ENCODE assay signal across 8 cellular contexts in the genomic region with DNA sequence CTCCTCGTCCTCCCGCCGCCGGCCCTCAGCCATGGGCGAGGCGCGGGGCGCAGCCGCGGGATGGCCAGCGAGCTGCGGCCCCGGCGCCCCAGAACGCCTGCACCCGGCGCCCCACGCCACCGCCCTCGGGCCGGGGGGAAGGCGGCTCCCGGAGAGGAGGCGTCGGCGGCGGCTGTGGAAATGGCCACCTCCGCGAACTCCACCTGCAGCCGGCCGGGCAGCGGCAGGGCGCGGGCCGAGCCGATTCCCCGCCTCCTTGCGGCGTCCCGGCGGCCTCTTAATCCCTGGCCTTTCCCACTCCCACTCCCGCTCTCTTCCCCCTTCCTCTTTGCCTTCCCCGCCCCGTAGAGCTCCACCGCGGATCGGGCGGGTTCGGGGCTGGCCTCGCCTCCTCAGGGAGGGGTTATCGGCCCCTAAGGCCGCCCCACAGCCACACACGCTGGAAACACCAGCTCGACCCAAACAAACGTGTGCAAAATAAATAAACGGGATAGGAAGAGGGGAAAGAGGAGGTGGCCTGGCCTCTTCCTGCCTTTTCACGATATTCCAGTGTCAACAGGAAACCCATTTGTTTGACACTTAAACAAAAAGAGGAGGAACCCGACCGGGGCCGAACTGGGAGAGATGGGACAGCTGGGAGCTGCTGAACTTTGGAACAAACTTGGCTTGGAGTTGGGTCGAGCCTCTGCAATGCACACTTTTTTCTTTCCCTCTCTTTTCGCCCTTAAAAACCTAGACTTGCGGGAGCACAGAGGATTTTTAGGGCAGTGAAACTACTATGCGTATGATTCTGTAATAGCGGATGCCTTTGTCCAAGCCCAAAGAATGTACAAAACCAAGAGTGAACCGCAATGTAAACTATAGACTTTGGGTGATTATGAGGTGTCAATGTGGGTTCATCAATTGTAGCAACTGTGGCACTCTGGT. TPM values are rescaled to one million over a fixed set of nuclear protein-coding genes. Genes with fewer than 3 reads are reported as not detected.
A peak's percentile ranks its signal among the peaks of the same experiment; 100 is the strongest.
DNase-seq lines count a peak whose midpoint lies in the region; ATAC-seq and TF ChIP-seq lines count a peak whose summit lies in the region.

TSS of gene SH3D19 (minus strand) at position 286 of the 927 bp plus-strand sequence. CDS start at position 33, 253 bp downstream.

- H3K4me3 ChIP-seq in ascending aorta (peak within 1 kb of the TSS; percentile 82 to 85), left ventricle myocardium inferior (peak within 1 kb of the TSS; percentile 77), trophoblast cell (ENCODE audit: low read depth, low read length) (peak within 1 kb of the TSS; percentile 83)

- peak within 1 kb of the TSS; percentile 67 for H4K12ac ChIP-seq in trophoblast cell (ENCODE audit: low read depth, low read length)

- H3K27ac ChIP-seq in ascending aorta (peak within 1 kb of the TSS; percentile 92), left ventricle myocardium inferior (replicated peaks) (peak within 1 kb of the TSS; percentile 94), trophoblast cell (ENCODE audit: low read depth, low read length) (peak within 1 kb of the TSS; percentile 85)

- H3K9me3 ChIP-seq in ascending aorta, result no peaks in the 10 kb centered on the region
- no peaks in the 10 kb centered on the region for H3K9me3 ChIP-seq in left ventricle myocardium inferior (replicated peaks)
- H3K9me3 ChIP-seq in trophoblast cell (ENCODE audit: insufficient read depth, low read depth, low read length), result no peaks in the 10 kb centered on the region

- H3K79me2 ChIP-seq in trophoblast cell (ENCODE audit: control insufficient read depth, insufficient read depth, low read length, poor library complexity), result peaks cover 7% of the 10 kb centered on the region

- H3K79me1 ChIP-seq in trophoblast cell (ENCODE audit: low read length), result peaks cover 12% of the 10 kb centered on the region

- no peak within 1 kb of the TSS for H2AK5ac ChIP-seq in trophoblast cell (ENCODE audit: low read length)

- ATAC-seq in GM19452 (IDR thresholded peaks at IDR 0.05; ENCODE audit: unreplicated experiment) (no peak), HG02981 (IDR thresholded peaks at IDR 0.05; ENCODE audit: unreplicated experiment) (no peak), HG03095 (IDR thresholded peaks at IDR 0.05; ENCODE audit: unreplicated experiment) (no peak)

- TF ChIP-seq CTCF in ascending aorta (IDR thresholded peaks at IDR 0.05) (no peak), left ventricle myocardium inferior (IDR thresholded peaks at IDR 0.05; ENCODE audit: borderline replicate concordance) (peak; percentile 39)

- H3K23ac ChIP-seq in trophoblast cell (ENCODE audit: low read length), result no peak within 1 kb of the TSS

- H4K8ac ChIP-seq in trophoblast cell (ENCODE audit: low read depth, low read length), result peak within 1 kb of the TSS; percentile 40

- WGBS in trophoblast cell (ENCODE audit: extremely low coverage, insufficient coverage, insufficient read length), result no CpG with 5 or more reads among the region's 66 CpGs

- peak within 1 kb of the TSS; percentile 58 for H4K91ac ChIP-seq in trophoblast cell (ENCODE audit: low read depth, low read length)

- H3K27me3 ChIP-seq in ascending aorta, result no peaks in the 10 kb centered on the region
- no peaks in the 10 kb centered on the region for H3K27me3 ChIP-seq in left ventricle myocardium inferior (ENCODE audit: low read depth)
- no peaks in the 10 kb centered on the region for H3K27me3 ChIP-seq in trophoblast cell (ENCODE audit: insufficient read depth, low read length)

- H3K9ac ChIP-seq in trophoblast cell (ENCODE audit: low read length), result peak within 1 kb of the TSS; percentile 80

- H3K4ac ChIP-seq in trophoblast cell (ENCODE audit: low read depth, low read length), result peak within 1 kb of the TSS; percentile 31

- H3K18ac ChIP-seq in trophoblast cell (ENCODE audit: low read length), result peak within 1 kb of the TSS; percentile 44

- H2BK120ac ChIP-seq in trophoblast cell (ENCODE audit: insufficient read depth, low read length, poor library complexity), result peak within 1 kb of the TSS; percentile 62

- DNase-seq in GM03348 (ENCODE audit: low spot score) (peak; percentile 91), NCI-H2029 treated with DMSO at 0.1 percent for 48 hours (lab: John Stamatoyannopoulos, UW) (peak; percentile 38), ascending aorta (ENCODE audit: low spot score in 2 of 2) (peak in 1 of 2 donors; percentile 83), left ventricle myocardium inferior (peak; percentile 76), trophoblast cell (peak; percentile 73 to 84)

- H3K4me1 ChIP-seq in ascending aorta (no peaks in the 10 kb centered on the region), left ventricle myocardium inferior (peaks cover 56% of the 10 kb centered on the region), trophoblast cell (ENCODE audit: control insufficient read depth in 1 of 2, insufficient read depth in 2 of 2, low read length in 2 of 2) (peaks cover 0 to 5% of the 10 kb centered on the region in 2 experiments)

- no peak within 1 kb of the TSS for H2BK12ac ChIP-seq in trophoblast cell (ENCODE audit: low read length)

- intact Hi-C loops in ascending aorta (cut with DNase I) (loop anchor here (2.0 kb wide), 1 partner anchor 99 kb away; no protein-coding TSS in a partner anchor), left ventricle myocardium inferior (cut with micrococcal nuclease) (no loop called here)

- H2AFZ ChIP-seq in trophoblast cell (ENCODE audit: insufficient read depth, low read length, poor library complexity), result peak within 1 kb of the TSS; percentile 64

- H3K14ac ChIP-seq in trophoblast cell (ENCODE audit: low read length), result peak within 1 kb of the TSS; percentile 48

- H3K36me3 ChIP-seq in ascending aorta (no peaks in the 10 kb centered on the region), left ventricle myocardium inferior (no peaks in the 10 kb centered on the region), trophoblast cell (ENCODE audit: control insufficient read depth in 1 of 2, insufficient read depth in 2 of 2, low read length in 2 of 2) (no peaks in the 10 kb centered on the region)

- peak within 1 kb of the TSS; percentile 55 for H2BK5ac ChIP-seq in trophoblast cell (ENCODE audit: low read depth, low read length, poor library complexity)

- peak within 1 kb of the TSS; percentile 79 for H3K4me2 ChIP-seq in trophoblast cell (ENCODE audit: low read length)

RNA-seq across cellular contexts. Expression of gene SH3D19, which starts in this region (rescaled TPM):
- total RNA-seq in ascending aorta (110 TPM), left ventricle myocardium inferior (121 TPM)
- polyA plus RNA-seq in trophoblast cell (2013), result 18.8 and 19.1 TPM in 2 replicates
